ENCODE assay signal across 8 cellular contexts in genomic region chr4:127632420-127633403, GRCh38. TPM values are rescaled to one million over a fixed set of nuclear protein-coding genes. Genes with fewer than 3 reads are reported as not detected.
DNase-seq lines count a peak whose midpoint lies in the region; ATAC-seq and TF ChIP-seq lines count a peak whose summit lies in the region.

TSS of gene INTU (plus strand) at chr4:127632957. CDS start at chr4:127633035, 78 bp downstream.

- CTCF ChIA-PET in CD8-positive, alpha-beta T cell (lab: Charles Lee), result interaction anchor here (0.6 kb wide), 1 partner anchor 92 kb away, joined by 4 read pairs; no protein-coding TSS in a partner anchor

- no peaks in the 10 kb centered on the region for H3K27me3 ChIP-seq in CD8-positive, alpha-beta T cell (ENCODE audit: insufficient read depth, low read length)
- H3K27me3 ChIP-seq in neural cell (ENCODE audit: insufficient read depth, low read depth, low read length) (no peaks in the 10 kb centered on the region), vagina (no peaks in the 10 kb centered on the region)

- H3K9me2 ChIP-seq in neural cell (ENCODE audit: insufficient read depth, low read length), result no peaks in the 10 kb centered on the region

- TF ChIP-seq EP300 in neural cell (conservative IDR thresholded peaks at IDR 0.05; ENCODE audit: poor library complexity, severe bottlenecking), result no peak

- no peak for ATAC-seq in CD8-positive, alpha-beta T cell
- ATAC-seq in GM19438 (IDR thresholded peaks at IDR 0.05; ENCODE audit: low read depth, unreplicated experiment) (peak; percentile 99), HG03469 (IDR thresholded peaks at IDR 0.05; ENCODE audit: unreplicated experiment) (peak; percentile 86)
- ATAC-seq in activated naive CD4-positive, alpha-beta T cell treated with anti-CD3 and anti-CD28 coated beads, Interleukin-2, amount 50 U/mL, for 72 hours, result peak; percentile 87 to 94

- no peaks in the 10 kb centered on the region for H3K4me1 ChIP-seq in CD8-positive, alpha-beta T cell (ENCODE audit: insufficient read depth, low read length)
- H3K4me1 ChIP-seq in vagina, result peaks cover 13% of the 10 kb centered on the region

- no peaks in the 10 kb centered on the region for H3K36me3 Mint-ChIP-seq in CD8-positive, alpha-beta T cell
- H3K36me3 Mint-ChIP-seq in activated naive CD4-positive, alpha-beta T cell treated with anti-CD3 and anti-CD28 coated beads, Interleukin-2, amount 50 U/mL, for 72 hours, result peaks cover 9% of the 10 kb centered on the region in 2 donors

- peaks cover 48% of the 10 kb centered on the region for H3K27me3 Mint-ChIP-seq in CD8-positive, alpha-beta T cell (ENCODE audit: low read depth)

- TF ChIP-seq RAD21 in neural cell (conservative IDR thresholded peaks at IDR 0.05), result no peak

- intact Hi-C loops in CD8-positive, alpha-beta T cell (cut with DNase I, micrococcal nuclease), result no loop called here
- intact Hi-C loops in vagina (cut with DNase I), result no loop called here

- no peaks in the 10 kb centered on the region for H4K20me1 ChIP-seq in neural cell (ENCODE audit: insufficient read depth)

- H3K79me2 ChIP-seq in neural cell (replicated peaks; ENCODE audit: insufficient read depth, low read length), result peaks cover 52% of the 10 kb centered on the region

- peaks cover 12% of the 10 kb centered on the region for H3K4me1 Mint-ChIP-seq in CD8-positive, alpha-beta T cell (ENCODE audit: low read depth)

- no peaks in the 10 kb centered on the region for H3K9me3 Mint-ChIP-seq in CD8-positive, alpha-beta T cell
- no peaks in the 10 kb centered on the region for H3K9me3 Mint-ChIP-seq in activated naive CD4-positive, alpha-beta T cell treated with anti-CD3 and anti-CD28 coated beads, Interleukin-2, amount 50 U/mL, for 72 hours

- H3K9ac ChIP-seq in neural cell (ENCODE audit: low read length), result peak within 1 kb of the TSS; percentile 72

- TF ChIP-seq POLR2A in vagina (IDR thresholded peaks at IDR 0.05), result no peak

- TF ChIP-seq CTCF in CD8-positive, alpha-beta T cell (IDR thresholded peaks at IDR 0.05), result no peak
- TF ChIP-seq CTCF in neural cell (IDR thresholded peaks at IDR 0.05; ENCODE audit: poor library complexity, severe bottlenecking), result no peak
- no peak for TF ChIP-seq CTCF in vagina (IDR thresholded peaks at IDR 0.05)

- H2AFZ ChIP-seq in neural cell (ENCODE audit: low read depth, low read length), result peak within 1 kb of the TSS; percentile 65

- DNase-seq in CD8-positive, alpha-beta T cell, result peak in 1 of 7 experiments; percentile 10
- peak; percentile 58 for DNase-seq in NCI-H524 treated with DMSO at 0.1 percent for 48 hours (lab: John Stamatoyannopoulos, UW)
- peak in 1 of 2 donors; percentile 35 for DNase-seq in activated naive CD4-positive, alpha-beta T cell treated with anti-CD3 and anti-CD28 coated beads, Interleukin-2, amount 50 U/mL, for 72 hours (ENCODE audit: low spot score in 2 of 2)
- peak; percentile 78 for DNase-seq in glomerular endothelial cell (ENCODE audit: extremely low read depth, low read depth, low spot score)
- peak in 1 of 2 donors; percentile 96 for DNase-seq in vagina (ENCODE audit: extremely low spot score in 2 of 2)

- H3F3A ChIP-seq in neural cell (ENCODE audit: insufficient read depth, low read length, poor library complexity, severe bottlenecking), result no peaks in the 10 kb centered on the region

- POLR2A ChIA-PET in CD8-positive, alpha-beta T cell (lab: Charles Lee), result no interaction called here

- no peak within 1 kb of the TSS for H3K27ac Mint-ChIP-seq in CD8-positive, alpha-beta T cell
- no peak within 1 kb of the TSS for H3K27ac Mint-ChIP-seq in activated naive CD4-positive, alpha-beta T cell treated with anti-CD3 and anti-CD28 coated beads, Interleukin-2, amount 50 U/mL, for 72 hours

- peak within 1 kb of the TSS; percentile 78 for H3K4me3 Mint-ChIP-seq in CD8-positive, alpha-beta T cell

- H3K4me2 ChIP-seq in neural cell (ENCODE audit: low read length), result peak within 1 kb of the TSS; percentile 81

- no peak within 1 kb of the TSS for H3K27ac ChIP-seq in CD8-positive, alpha-beta T cell (ENCODE audit: low read depth, low read length)
- H3K27ac ChIP-seq in neural cell (ENCODE audit: low read length) (peak within 1 kb of the TSS; percentile 76), vagina (no peak within 1 kb of the TSS)

- no peaks in the 10 kb centered on the region for H3K36me3 ChIP-seq in CD8-positive, alpha-beta T cell (ENCODE audit: insufficient read depth, low read length)
- H3K36me3 ChIP-seq in neural cell (ENCODE audit: insufficient read depth, low read length) (no peaks in the 10 kb centered on the region), vagina (no peaks in the 10 kb centered on the region)

- H3K4me3 ChIP-seq in CD8-positive, alpha-beta T cell (ENCODE audit: low read depth, low read length), result peak within 1 kb of the TSS; percentile 26
- H3K4me3 ChIP-seq in neural cell (ENCODE audit: low read length), result peak within 1 kb of the TSS; percentile 71
- H3K4me3 ChIP-seq in vagina, result peak within 1 kb of the TSS; percentile 60 to 70

- no peaks in the 10 kb centered on the region for H3K9me3 ChIP-seq in CD8-positive, alpha-beta T cell (ENCODE audit: low read length)
- H3K9me3 ChIP-seq in neural cell (ENCODE audit: low read length) (no peaks in the 10 kb centered on the region), vagina (no peaks in the 10 kb centered on the region)

TF ChIP-seq in neural cell, 6 proteins besides CTCF, POLR2A, EP300 and RAD21:
- TF ChIP-seq, protein P1, sequence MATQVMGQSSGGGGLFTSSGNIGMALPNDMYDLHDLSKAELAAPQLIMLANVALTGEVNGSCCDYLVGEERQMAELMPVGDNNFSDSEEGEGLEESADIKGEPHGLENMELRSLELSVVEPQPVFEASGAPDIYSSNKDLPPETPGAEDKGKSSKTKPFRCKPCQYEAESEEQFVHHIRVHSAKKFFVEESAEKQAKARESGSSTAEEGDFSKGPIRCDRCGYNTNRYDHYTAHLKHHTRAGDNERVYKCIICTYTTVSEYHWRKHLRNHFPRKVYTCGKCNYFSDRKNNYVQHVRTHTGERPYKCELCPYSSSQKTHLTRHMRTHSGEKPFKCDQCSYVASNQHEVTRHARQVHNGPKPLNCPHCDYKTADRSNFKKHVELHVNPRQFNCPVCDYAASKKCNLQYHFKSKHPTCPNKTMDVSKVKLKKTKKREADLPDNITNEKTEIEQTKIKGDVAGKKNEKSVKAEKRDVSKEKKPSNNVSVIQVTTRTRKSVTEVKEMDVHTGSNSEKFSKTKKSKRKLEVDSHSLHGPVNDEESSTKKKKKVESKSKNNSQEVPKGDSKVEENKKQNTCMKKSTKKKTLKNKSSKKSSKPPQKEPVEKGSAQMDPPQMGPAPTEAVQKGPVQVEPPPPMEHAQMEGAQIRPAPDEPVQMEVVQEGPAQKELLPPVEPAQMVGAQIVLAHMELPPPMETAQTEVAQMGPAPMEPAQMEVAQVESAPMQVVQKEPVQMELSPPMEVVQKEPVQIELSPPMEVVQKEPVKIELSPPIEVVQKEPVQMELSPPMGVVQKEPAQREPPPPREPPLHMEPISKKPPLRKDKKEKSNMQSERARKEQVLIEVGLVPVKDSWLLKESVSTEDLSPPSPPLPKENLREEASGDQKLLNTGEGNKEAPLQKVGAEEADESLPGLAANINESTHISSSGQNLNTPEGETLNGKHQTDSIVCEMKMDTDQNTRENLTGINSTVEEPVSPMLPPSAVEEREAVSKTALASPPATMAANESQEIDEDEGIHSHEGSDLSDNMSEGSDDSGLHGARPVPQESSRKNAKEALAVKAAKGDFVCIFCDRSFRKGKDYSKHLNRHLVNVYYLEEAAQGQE (IDR thresholded peaks at IDR 0.05; ENCODE audit: borderline replicate concordance), result peak; percentile 22
- no peak for TF ChIP-seq EZH2 (IDR thresholded peaks at IDR 0.05; ENCODE audit: borderline replicate concordance, insufficient read depth, low read length, poor library complexity, severe bottlenecking)
- peak; percentile 15 for TF ChIP-seq SMC3 (conservative IDR thresholded peaks at IDR 0.05; ENCODE audit: poor library complexity)
- TF ChIP-seq MXI1 (conservative IDR thresholded peaks at IDR 0.05; ENCODE audit: poor library complexity, severe bottlenecking), result peak; percentile 97
- TF ChIP-seq TAF1 (IDR thresholded peaks at IDR 0.05; ENCODE audit: low read depth), result peak; percentile 63
- TF ChIP-seq POLR2AphosphoS5 (IDR thresholded peaks at IDR 0.05), result peak; percentile 76
TF ChIP-seq in neural cell: peak in this region for 5.

RNA-seq across cellular contexts. Expression of gene INTU, which starts in this region (rescaled TPM):
- total RNA-seq in CD8-positive, alpha-beta T cell, result under 1 TPM; 0.16 to 0.22 TPM
- total RNA-seq in activated naive CD4-positive, alpha-beta T cell treated with anti-CD3 and anti-CD28 coated beads, Interleukin-2, amount 50 U/mL, for 72 hours, result under 1 TPM; 0.21 to 0.75 TPM
- total RNA-seq in glomerular endothelial cell, result 2.1 and 8.1 TPM in 2 replicates
- polyA plus RNA-seq in neural cell, result 14.0 and 15.7 TPM in 2 replicates
- polyA minus RNA-seq in neural cell, result 29.9 and 33.9 TPM in 2 replicates
- 8.8 TPM for total RNA-seq in vagina

Comparison
In these comparisons a context has a peak if more than half of its experiments do, and no peak if none do; other contexts are left out.
1. Peak in ATAC-seq in activated naive CD4-positive, alpha-beta T cell treated with anti-CD3 and anti-CD28 coated beads, Interleukin-2, amount 50 U/mL, for 72 hours; RNA of the gene not detected or under 1 TPM.